Comparison of ENCODE assay signal across 11 cellular contexts in the genomic region with DNA sequence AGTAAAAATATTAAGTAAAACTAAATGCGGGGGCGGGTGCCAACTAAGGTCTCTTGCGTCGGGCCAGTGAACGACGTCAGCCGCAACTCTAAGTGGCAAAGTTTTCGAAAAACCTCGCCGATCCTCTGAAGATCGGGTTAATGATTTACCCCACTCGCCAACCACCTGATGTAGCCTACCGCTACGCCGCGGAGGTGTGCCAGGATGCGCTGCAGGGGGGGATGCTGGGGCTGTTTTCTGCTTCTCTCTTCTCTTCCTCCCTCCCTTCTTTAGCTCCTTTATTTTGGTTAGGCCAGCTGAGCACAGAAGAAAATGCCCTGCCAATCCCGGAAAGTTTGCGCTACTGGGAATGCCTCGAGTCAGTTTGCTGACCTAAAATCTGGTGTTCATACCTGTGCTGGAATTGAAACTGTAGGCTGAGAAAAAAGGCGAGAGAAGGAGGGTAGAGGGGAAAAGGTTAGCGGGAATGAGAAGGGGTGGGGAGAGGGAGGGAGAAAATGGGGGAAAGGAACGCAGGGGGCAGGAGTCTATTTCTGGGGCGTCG. TPM values are rescaled to one million over a fixed set of nuclear protein-coding genes. Genes with fewer than 3 reads are reported as not detected.
A peak's percentile ranks its signal among the peaks of the same experiment; 100 is the strongest.
DNase-seq lines count a peak whose midpoint lies in the region; ATAC-seq and TF ChIP-seq lines count a peak whose summit lies in the region.
"Had no signal": no experiment of that assay in that cellular context is flagged by ENCODE, and none has a peak within 500 bp of the region (broad histone marks: within the 10 kb centered on the region; RNA-seq: fewer than 3 reads in every experiment).

No MANE protein-coding gene starts in this region.

- in situ Hi-C loops in brain microvascular endothelial cell (cut with HindIII; ENCODE audit: low pct_ligation_motif_present, low sequenced_read_pairs) = no loop called here

- H2AFZ ChIP-seq in DND-41 (ENCODE audit: low read depth, low read length) = peak overlapping the region; percentile 89

- no peaks in the 10 kb centered on the region for H4K20me1 ChIP-seq in DND-41 (ENCODE audit: insufficient read depth, low read length)

- H3K9ac ChIP-seq in DND-41 (ENCODE audit: low read depth, low read length) (peak overlapping the region; percentile 62), HUES6 (ENCODE audit: low read length) (peak overlapping the region; percentile 70), colonic mucosa (ENCODE audit: low read depth in 2 of 2, low read length in 2 of 2) (no peak overlapping the region)

- peaks cover 28% of the 10 kb centered on the region for H3K4me1 ChIP-seq in DND-41 (ENCODE audit: insufficient read depth, low read length)
- peaks cover 50% of the 10 kb centered on the region for H3K4me1 ChIP-seq in HUES6 (ENCODE audit: control insufficient read depth, insufficient read depth, low read length)
- H3K4me1 ChIP-seq in colonic mucosa = peaks cover 4% of the 10 kb centered on the region

- H3K36me3 Mint-ChIP-seq in neural crest cell (ENCODE audit: low read depth) = no peaks in the 10 kb centered on the region

- H3K9me3 ChIP-seq in DND-41 (ENCODE audit: insufficient read depth, low read length, severe bottlenecking) (no peaks in the 10 kb centered on the region), HUES6 (ENCODE audit: control insufficient read depth, insufficient read depth, low read depth, low read length) (no peaks in the 10 kb centered on the region), colonic mucosa (no peaks in the 10 kb centered on the region)

- H3K36me3 ChIP-seq in DND-41 (ENCODE audit: insufficient read depth, low read length) (no peaks in the 10 kb centered on the region), HUES6 (ENCODE audit: control insufficient read depth, insufficient read depth, low read length) (no peaks in the 10 kb centered on the region), colonic mucosa (no peaks in the 10 kb centered on the region), brain microvascular endothelial cell (replicated peaks) (no peaks in the 10 kb centered on the region)

- DNase-seq in DND-41 (no peak), colonic mucosa (peak; percentile 49), neural crest cell (ENCODE audit: low read depth, low spot score) (no peak), NCI-H2196 (lab: John Stamatoyannopoulos, UW; ENCODE audit: unreplicated experiment) (no peak), brain microvascular endothelial cell (no peak)
- DNase-seq: Karpas-422 had no signal

- peaks cover 68% of the 10 kb centered on the region for H3K4me1 Mint-ChIP-seq in neural crest cell

- no peak for ATAC-seq in DND-41 (ENCODE audit: insufficient read depth, low read depth)
- ATAC-seq in HG03439 (IDR thresholded peaks at IDR 0.05; ENCODE audit: unreplicated experiment) = no peak

- TF ChIP-seq CTCF in DND-41 (IDR thresholded peaks at IDR 0.05; ENCODE audit: borderline replicate concordance, extremely low read depth, low read length, poor library complexity, severe bottlenecking) = no peak
- TF ChIP-seq CTCF in colonic mucosa (IDR thresholded peaks at IDR 0.05) = no peak
- no peak for TF ChIP-seq CTCF in neural crest cell (conservative IDR thresholded peaks at IDR 0.05)
- no peak for TF ChIP-seq CTCF in brain microvascular endothelial cell (IDR thresholded peaks at IDR 0.05; ENCODE audit: low read depth, low read length, missing control alignments)

- peak overlapping the region; percentile 64 for H3K4me3 Mint-ChIP-seq in neural crest cell
- H3K4me3 Mint-ChIP-seq: activated B cell treated with CpG ODN at 0.5 μM for 24 hours had no signal

- intact Hi-C loops in colonic mucosa (cut with DNase I) = no loop called here

- peaks cover 100% of the 10 kb centered on the region for H3K27me3 Mint-ChIP-seq in neural crest cell (ENCODE audit: low read depth)

- no peaks in the 10 kb centered on the region for H3K79me2 ChIP-seq in DND-41 (ENCODE audit: insufficient read depth, low read length)

- no peaks in the 10 kb centered on the region for H3K27me3 ChIP-seq in DND-41 (ENCODE audit: insufficient read depth, low read length, poor library complexity)
- H3K27me3 ChIP-seq in HUES6 (ENCODE audit: control insufficient read depth, insufficient read depth, low read length) = peaks cover 92% of the 10 kb centered on the region
- H3K27me3 ChIP-seq in colonic mucosa = peaks cover 90% of the 10 kb centered on the region
- H3K27me3 ChIP-seq in brain microvascular endothelial cell (replicated peaks) = peaks cover 97% of the 10 kb centered on the region

- no peaks in the 10 kb centered on the region for H3K9me3 Mint-ChIP-seq in neural crest cell

- no peak overlapping the region for H3K27ac Mint-ChIP-seq in neural crest cell (ENCODE audit: unreplicated experiment)
- H3K27ac Mint-ChIP-seq: activated B cell treated with CpG ODN at 0.5 μM for 24 hours had no signal

- peak overlapping the region; percentile 23 to 58; a peak in 3 of 4 replicates for H3K4me3 ChIP-seq in DND-41 (ENCODE audit: low read depth in 1 of 2, low read length in 2 of 2)
- H3K4me3 ChIP-seq in HUES6 (ENCODE audit: low read depth, low read length) = peak overlapping the region; percentile 68
- no peak overlapping the region for H3K4me3 ChIP-seq in colonic mucosa
- H3K4me3 ChIP-seq in brain microvascular endothelial cell (ENCODE audit: low read depth, low read length) = no peak overlapping the region

- peak overlapping the region; percentile 80 for H3K4me2 ChIP-seq in DND-41 (ENCODE audit: insufficient read depth, low read length)

- H3K27ac ChIP-seq in DND-41 (ENCODE audit: low read length) (peak overlapping the region; percentile 85; the same call in 1 of the 2 replicates), HUES6 (ENCODE audit: low read depth, low read length) (peak overlapping the region; percentile 30; the same call in 1 of the 2 replicates), colonic mucosa (no peak overlapping the region), brain microvascular endothelial cell (no peak overlapping the region)

RNA-seq across cellular contexts. Expression of a gene that starts 7.5 kb away (rescaled TPM):
- not detected for total RNA-seq in colonic mucosa
- total RNA-seq in neural crest cell = 5.9 and 6.1 TPM in 2 replicates
- total RNA-seq: activated B cell treated with CpG ODN at 0.5 μM for 24 hours, G401, myocyte had no signal

Comparison
In these comparisons a context has a peak if more than half of its experiments do, and no peak if none do; other contexts are left out.
1. H3K27ac ChIP-seq: peak in DND-41 (single experiment) and HUES6 (single experiment); none in colonic mucosa (single experiment) and brain microvascular endothelial cell (single experiment).
2. H3K4me3 ChIP-seq: peak in DND-41 (2 of 2) and HUES6 (single experiment); none in colonic mucosa (single experiment) and brain microvascular endothelial cell (single experiment).
3. H3K9ac ChIP-seq: peak in DND-41 (single experiment) and HUES6 (single experiment); none in colonic mucosa (0 of 2).